In the genomic region with DNA sequence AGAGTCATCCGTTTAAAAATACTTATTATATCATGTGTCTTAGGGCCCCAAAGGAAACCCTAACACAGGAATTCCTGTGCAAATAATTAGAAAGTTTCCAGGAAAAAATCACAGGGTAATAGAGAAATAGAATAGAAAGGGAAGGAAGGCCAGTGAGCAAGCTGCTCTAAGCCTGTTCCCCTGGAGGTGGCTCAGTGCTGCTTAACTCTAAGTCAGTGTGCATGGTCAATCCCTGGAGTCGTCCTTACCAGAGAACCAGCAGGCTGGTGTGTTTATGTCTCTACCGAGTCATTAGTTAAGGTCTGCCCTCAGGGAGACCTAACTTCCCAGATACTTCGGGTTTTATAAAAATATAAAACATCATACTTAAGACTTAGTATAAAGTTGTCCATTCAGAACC, we compare ENCODE assay signal across 10 cellular contexts. TPM values are rescaled to one million over a fixed set of nuclear protein-coding genes. Genes with fewer than 3 reads are reported as not detected.
DNase-seq lines count a peak whose midpoint lies in the region; ATAC-seq and TF ChIP-seq lines count a peak whose summit lies in the region.
"Had no signal": no experiment of that assay in that cellular context is flagged by ENCODE, and none has a peak within 500 bp of the region (broad histone marks: within the 10 kb centered on the region; RNA-seq: fewer than 3 reads in every experiment).

No MANE protein-coding gene starts in this region.

- H3K4me1 ChIP-seq in GM23248 (ENCODE audit: insufficient read depth) (peaks cover 12% of the 10 kb centered on the region; the same call in 1 of the 2 replicates), SJCRH30 (peaks cover 11% of the 10 kb centered on the region), psoas muscle (peaks cover 23% of the 10 kb centered on the region)

- no peaks in the 10 kb centered on the region for H3K9me3 ChIP-seq in GM23248 (ENCODE audit: low read depth)
- H3K9me3 ChIP-seq in SJCRH30 (replicated peaks): no peaks in the 10 kb centered on the region
- H3K9me3 ChIP-seq in psoas muscle: no peaks in the 10 kb centered on the region

- peak in 3 of 4 donors; percentile 60 to 62 (median 62) for ATAC-seq in psoas muscle
- no peak for ATAC-seq in HG02798 (IDR thresholded peaks at IDR 0.05; ENCODE audit: poor library complexity, unreplicated experiment)
- ATAC-seq: left lung had no signal

- H3K27me3 ChIP-seq in GM23248 (replicated peaks; ENCODE audit: insufficient read depth) (no peaks in the 10 kb centered on the region), SJCRH30 (no peaks in the 10 kb centered on the region), psoas muscle (ENCODE audit: insufficient read depth in 3 of 3, low read length in 2 of 3) (no peaks in the 10 kb centered on the region)
- H3K27me3 ChIP-seq: left lung had no signal

- H3K79me2 ChIP-seq in GM23248 (ENCODE audit: insufficient read depth): no peaks in the 10 kb centered on the region; the same call in 1 of the 2 replicates

- 56 to 57% methylated on average over 4 of the region's 4 CpGs for WGBS in GM23248 (ENCODE audit: low coverage in 1 of 2, low lambda C conversion rate in 2 of 2, missing lambda C conversion rate in 2 of 2), 2 experiments
- WGBS in psoas muscle, 3 donors: 5 to 6% (median 5%) methylated on average over 4 of the region's 4 CpGs

- intact Hi-C loops in psoas muscle (cut with DNase I): no loop called here

- TF ChIP-seq CTCF in psoas muscle (IDR thresholded peaks at IDR 0.05): peak; percentile 25

- H2AFZ ChIP-seq in GM23248: no peak overlapping the region

- H3F3A ChIP-seq in GM23248 (ENCODE audit: insufficient read depth): no peaks in the 10 kb centered on the region

- H3K27ac ChIP-seq in GM23248: no peak overlapping the region
- no peak overlapping the region for H3K27ac ChIP-seq in SJCRH30
- peak overlapping the region; percentile 84 for H3K27ac ChIP-seq in psoas muscle
- H3K27ac ChIP-seq: left lung had no signal

- in situ Hi-C loops in GM23248 (cut with MboI): no loop called here

- no peak overlapping the region for H3K4me2 ChIP-seq in GM23248 (ENCODE audit: unreplicated experiment)

- DNase-seq in GM23248 (peak; percentile 36), SJCRH30 (peak; percentile 35 to 58), globus pallidus (ENCODE audit: low spot score) (peak; percentile 48), psoas muscle (no peak), ecto neural progenitor cell (ENCODE audit: low spot score) (no peak), mesenteric fat pad (ENCODE audit: low spot score) (no peak)
- DNase-seq in activated CD4-positive, alpha-beta T cell treated with anti-CD3 and anti-CD28 coated beads, Interleukin-2, amount 50 U/mL, for 1 hour: no peak
- DNase-seq: left lung, NCI-H1436 had no signal

- no peaks in the 10 kb centered on the region for H4K20me1 ChIP-seq in GM23248 (ENCODE audit: insufficient read depth)

- H3K9ac ChIP-seq in GM23248: no peak overlapping the region

- no peaks in the 10 kb centered on the region for H3K9me2 ChIP-seq in GM23248 (ENCODE audit: insufficient read depth)

- H3K36me3 ChIP-seq in GM23248 (ENCODE audit: low read depth) (no peaks in the 10 kb centered on the region), SJCRH30 (peaks cover 4% of the 10 kb centered on the region; the same call in 1 of the 2 replicates), psoas muscle (ENCODE audit: insufficient read depth in 1 of 2, low read depth in 1 of 2) (peaks cover 0 to 21% of the 10 kb centered on the region in 2 donors)
- H3K36me3 ChIP-seq: left lung had no signal

- H3K4me3 ChIP-seq in GM23248: no peak overlapping the region
- H3K4me3 ChIP-seq in SJCRH30: no peak overlapping the region
- peak overlapping the region; percentile 91 for H3K4me3 ChIP-seq in psoas muscle
- H3K4me3 ChIP-seq: left lung had no signal

RNA-seq across cellular contexts. Expression of a gene that starts 21.0 kb away (rescaled TPM):
- total RNA-seq in GM23248 (2014; rRNA removed; shearing (Covaris generic)): not detected in 2 replicates
- polyA plus RNA-seq in GM23248 (2016; fragmentation: Nextera tagmentation; extraction: Ambion mirVana) (0.03 TPM in 1 of 2 replicates, not detected in the other), psoas muscle (1 to 10 TPM in 1 of 3 donors, under 1 TPM in 2; 0.17 to 2.7 (median 0.38) TPM)
- total RNA-seq in SJCRH30 (2014; rRNA removed; shearing (Covaris generic)): 0.08 and 0.12 TPM in 2 replicates
- total RNA-seq in psoas muscle (under 1 TPM; 0.39 to 0.79 (median 0.57) TPM), mesenteric fat pad (0.16 TPM)

Comparison
In these comparisons a context has a peak if more than half of its experiments do, and no peak if none do; other contexts are left out.
1. DNase-seq: peak in GM23248 (single experiment), SJCRH30 (2 of 2) and globus pallidus (single experiment); none in psoas muscle (0 of 2), ecto neural progenitor cell (single experiment), mesenteric fat pad (single experiment) and activated CD4-positive, alpha-beta T cell treated with anti-CD3 and anti-CD28 coated beads, Interleukin-2, amount 50 U/mL, for 1 hour (single experiment).